9 cellular contexts compared by ENCODE assay signal in the genomic region with DNA sequence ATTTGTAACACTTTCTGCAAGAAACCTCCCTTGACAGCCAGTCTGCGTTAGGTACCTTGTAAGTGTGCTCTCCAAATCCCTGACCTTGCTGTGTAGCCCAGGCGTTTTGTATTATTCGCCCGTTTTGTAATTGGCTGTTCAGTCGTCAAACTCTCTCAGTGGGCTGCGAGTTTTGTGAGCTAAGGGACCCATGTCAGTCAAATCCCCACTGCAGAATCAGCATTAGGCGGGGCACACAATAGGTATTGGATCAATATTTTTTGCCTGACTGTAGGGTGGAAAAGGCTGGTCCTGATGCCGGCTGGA. TPM values are rescaled to one million over a fixed set of nuclear protein-coding genes. Genes with fewer than 3 reads are reported as not detected.
DNase-seq lines count a peak whose midpoint lies in the region; ATAC-seq, FAIRE-seq and TF ChIP-seq lines count a peak whose summit lies in the region.
"Had no signal": no experiment of that assay in that cellular context is flagged by ENCODE, and none has a peak within 500 bp of the region (broad histone marks: within the 10 kb centered on the region; RNA-seq: fewer than 3 reads in every experiment).

No MANE protein-coding gene starts in this region.

- no peaks in the 10 kb centered on the region for H3K79me2 ChIP-seq in keratinocyte (ENCODE audit: control insufficient read depth, insufficient read depth, low read length)

- no peaks in the 10 kb centered on the region for H3K9me3 Mint-ChIP-seq in activated CD4-positive, alpha-beta T cell treated with anti-CD3 and anti-CD28 coated beads, Interleukin-2, amount 10 ng/mL, durations not matched to agents 24 days and 14 days
- no peaks in the 10 kb centered on the region for H3K9me3 Mint-ChIP-seq in activated naive CD8-positive, alpha-beta T cell (ENCODE audit: low read depth)

- H3K4me3 ChIP-seq in keratinocyte (ENCODE audit: control insufficient read depth in 2 of 3, extremely low read depth in 1 of 3, insufficient read depth in 2 of 3, low read depth in 1 of 3, low read length in 3 of 3) = peak overlapping the region in 2 of 3 experiments; percentile 58 to 91
- H3K4me3 ChIP-seq: MG63 had no signal

- no peaks in the 10 kb centered on the region for H3K27me3 ChIP-seq in keratinocyte (ENCODE audit: control insufficient read depth, extremely low read depth, insufficient read depth, low read length)
- H3K27me3 ChIP-seq: MG63 had no signal

- peaks cover 50% of the 10 kb centered on the region for H3K4me1 Mint-ChIP-seq in activated CD4-positive, alpha-beta T cell treated with anti-CD3 and anti-CD28 coated beads, Interleukin-2, amount 10 ng/mL, durations not matched to agents 24 days and 14 days
- H3K4me1 Mint-ChIP-seq in activated naive CD8-positive, alpha-beta T cell (ENCODE audit: low read depth) = peaks cover 33% of the 10 kb centered on the region

- no peak for FAIRE-seq in keratinocyte (lab: Jason Lieb, UNC)

- H4K20me1 ChIP-seq in keratinocyte (ENCODE audit: control insufficient read depth, extremely low read depth, insufficient read depth, low read length) = no peaks in the 10 kb centered on the region

- peaks cover 17% of the 10 kb centered on the region for H3K36me3 Mint-ChIP-seq in activated CD4-positive, alpha-beta T cell treated with anti-CD3 and anti-CD28 coated beads, Interleukin-2, amount 10 ng/mL, durations not matched to agents 24 days and 14 days (ENCODE audit: low read depth)
- H3K36me3 Mint-ChIP-seq in activated naive CD8-positive, alpha-beta T cell = peaks cover 4% of the 10 kb centered on the region

- H3K9ac ChIP-seq in keratinocyte (ENCODE audit: control insufficient read depth, extremely low read depth, insufficient read depth, low read length) = peak overlapping the region; percentile 90

- H3K9me1 ChIP-seq in keratinocyte (ENCODE audit: control insufficient read depth, extremely low read depth, insufficient read depth, low read length) = no peaks in the 10 kb centered on the region

- no peaks in the 10 kb centered on the region for H3K36me3 ChIP-seq in keratinocyte (ENCODE audit: control insufficient read depth in 2 of 2, extremely low read depth in 1 of 2, insufficient read depth in 2 of 2, low read length in 2 of 2)
- H3K36me3 ChIP-seq: MG63 had no signal

- no peaks in the 10 kb centered on the region for H3K9me3 ChIP-seq in keratinocyte (ENCODE audit: control insufficient read depth, low read depth, low read length)
- H3K9me3 ChIP-seq: MG63 had no signal

- TF ChIP-seq CTCF in keratinocyte (optimal IDR thresholded peaks at IDR 0.05 in 1 of 3, IDR thresholded peaks at IDR 0.05 in 1 of 3, conservative IDR thresholded peaks at IDR 0.05 in 1 of 3; ENCODE audit: extremely low read depth in 1 of 3, insufficient read depth in 2 of 3, low read length in 3 of 3) = no peak

- peak overlapping the region; percentile 99 for H3K27ac Mint-ChIP-seq in activated CD4-positive, alpha-beta T cell treated with anti-CD3 and anti-CD28 coated beads, Interleukin-2, amount 10 ng/mL, durations not matched to agents 24 days and 14 days
- H3K27ac Mint-ChIP-seq in activated naive CD8-positive, alpha-beta T cell = peak overlapping the region; percentile 66

- no peaks in the 10 kb centered on the region for H3K27me3 Mint-ChIP-seq in activated CD4-positive, alpha-beta T cell treated with anti-CD3 and anti-CD28 coated beads, Interleukin-2, amount 10 ng/mL, durations not matched to agents 24 days and 14 days
- H3K27me3 Mint-ChIP-seq in activated naive CD8-positive, alpha-beta T cell = no peaks in the 10 kb centered on the region

- dilution Hi-C loops in keratinocyte (cut with MboI; ENCODE audit: extremely low pct_ligation_motif_present, low sequenced_read_pairs) = no loop called here

- peak overlapping the region; percentile 51 for H2AFZ ChIP-seq in keratinocyte (ENCODE audit: control insufficient read depth, low read length)

- H3K27ac ChIP-seq in keratinocyte (ENCODE audit: control insufficient read depth, insufficient read depth, low read length) (no peak overlapping the region), temporal lobe (ENCODE audit: low read depth, low read length) (peak overlapping the region; percentile 91)

- no peak for ATAC-seq in GM18873 (IDR thresholded peaks at IDR 0.05; ENCODE audit: low FRiP score, unreplicated experiment)
- no peak for ATAC-seq in GM18858 (IDR thresholded peaks at IDR 0.05; ENCODE audit: unreplicated experiment)

- H3K4me2 ChIP-seq in keratinocyte (ENCODE audit: control insufficient read depth, extremely low read depth, insufficient read depth, low read depth, low read length) = peak overlapping the region; percentile 73

- peak overlapping the region; percentile 97 for H3K4me3 Mint-ChIP-seq in activated CD4-positive, alpha-beta T cell treated with anti-CD3 and anti-CD28 coated beads, Interleukin-2, amount 10 ng/mL, durations not matched to agents 24 days and 14 days
- H3K4me3 Mint-ChIP-seq in activated naive CD8-positive, alpha-beta T cell = peak overlapping the region; percentile 98

- peaks cover 8% of the 10 kb centered on the region for H3K4me1 ChIP-seq in keratinocyte (ENCODE audit: control insufficient read depth, extremely low read depth, insufficient read depth, low read length)

- no peak for DNase-seq in activated CD4-positive, alpha-beta T cell treated with anti-CD3 and anti-CD28 coated beads, Interleukin-2, amount 10 ng/mL, durations not matched to agents 24 days and 14 days
- no peak for DNase-seq in activated CD4-positive, alpha-beta T cell treated with anti-CD3 and anti-CD28 coated beads, Interleukin-2, amount 50 U/mL, for 1 hour
- DNase-seq in keratinocyte (ENCODE audit: low read depth, low spot score) (no peak), NAMALWA (ENCODE audit: low spot score) (no peak)
- DNase-seq: MG63 had no signal

- intact Hi-C loops in activated CD4-positive, alpha-beta T cell treated with anti-CD3 and anti-CD28 coated beads, Interleukin-2, amount 10 ng/mL, durations not matched to agents 24 days and 14 days (cut with micrococcal nuclease) = loop anchor here (1.0 to 5.0 kb wide), 9 partner anchors 9 to 124 kb away; partner anchors contain the start of genes SPATA24 and STING1

RNA-seq across cellular contexts. Expression of gene DNAJC18, which starts 0.7 kb away (rescaled TPM):
- 34.2 and 38.6 TPM in 2 replicates for total RNA-seq in activated CD4-positive, alpha-beta T cell treated with anti-CD3 and anti-CD28 coated beads, Interleukin-2, amount 10 ng/mL, durations not matched to agents 24 days and 14 days
- polyA plus RNA-seq in keratinocyte = 3.0 to 6.6 TPM (median 3.6 TPM) in 3 replicates
- polyA plus RNA-seq in keratinocyte (2011; ENCODE audit: low read depth) = 1.7 TPM
- 2.0 and 3.6 TPM in 2 replicates for polyA plus RNA-seq in keratinocyte (2011; cell fraction: cytosol; rRNA removed)
- polyA plus RNA-seq in keratinocyte (2011; cell fraction: nucleus; rRNA removed) = 4.3 TPM in 2 replicates
- 0.79 and 4.7 TPM in 2 replicates for polyA plus RNA-seq in keratinocyte (2012; ENCODE audit: low replicate concordance)
- 1.1 to 2.7 TPM (median 2.7 TPM) in 3 replicates for polyA minus RNA-seq in keratinocyte
- 4.6 TPM for polyA minus RNA-seq in keratinocyte (2011; cell fraction: cytosol; rRNA and poly(A)+ RNA removed)
- polyA minus RNA-seq in keratinocyte (2011; cell fraction: nucleus; rRNA and poly(A)+ RNA removed) = 1.1 and 3.7 TPM in 2 replicates
- 45.2 TPM for total RNA-seq in temporal lobe

RNA-seq across cellular contexts. Expression of gene ECSCR, which starts 23.9 kb away (rescaled TPM):
- total RNA-seq in activated CD4-positive, alpha-beta T cell treated with anti-CD3 and anti-CD28 coated beads, Interleukin-2, amount 10 ng/mL, durations not matched to agents 24 days and 14 days = 1.6 and 1.7 TPM in 2 replicates
- not detected in 3 replicates for polyA plus RNA-seq in keratinocyte
- not detected for polyA plus RNA-seq in keratinocyte (2011; ENCODE audit: low read depth)
- not detected in 2 replicates for polyA plus RNA-seq in keratinocyte (2011; cell fraction: cytosol; rRNA removed)
- polyA plus RNA-seq in keratinocyte (2011; cell fraction: nucleus; rRNA removed) = 0.15 TPM in 1 of 2 replicates, not detected in the other
- polyA plus RNA-seq in keratinocyte (2012; ENCODE audit: low replicate concordance) = not detected in 2 replicates
- polyA minus RNA-seq in keratinocyte = not detected in 3 replicates
- polyA minus RNA-seq in keratinocyte (2011; cell fraction: cytosol; rRNA and poly(A)+ RNA removed) = not detected
- not detected in 2 replicates for polyA minus RNA-seq in keratinocyte (2011; cell fraction: nucleus; rRNA and poly(A)+ RNA removed)
- 3.4 TPM for total RNA-seq in temporal lobe

RNA-seq across cellular contexts. Expression of gene SMIM33, which starts 32.1 kb away (rescaled TPM):
- total RNA-seq in activated CD4-positive, alpha-beta T cell treated with anti-CD3 and anti-CD28 coated beads, Interleukin-2, amount 10 ng/mL, durations not matched to agents 24 days and 14 days = 0.37 and 0.38 TPM in 2 replicates
- not detected in 3 replicates for polyA plus RNA-seq in keratinocyte
- polyA plus RNA-seq in keratinocyte (2011; ENCODE audit: low read depth) = not detected
- not detected in 2 replicates for polyA plus RNA-seq in keratinocyte (2011; cell fraction: cytosol; rRNA removed)
- polyA plus RNA-seq in keratinocyte (2011; cell fraction: nucleus; rRNA removed) = not detected in 2 replicates
- not detected in 2 replicates for polyA plus RNA-seq in keratinocyte (2012; ENCODE audit: low replicate concordance)
- polyA minus RNA-seq in keratinocyte = not detected in 3 replicates
- polyA minus RNA-seq in keratinocyte (2011; cell fraction: cytosol; rRNA and poly(A)+ RNA removed) = not detected
- not detected in 2 replicates for polyA minus RNA-seq in keratinocyte (2011; cell fraction: nucleus; rRNA and poly(A)+ RNA removed)
- not detected for total RNA-seq in temporal lobe

RNA-seq across cellular contexts. Expression of gene SPATA24, which starts 34.8 kb away (rescaled TPM):
- total RNA-seq in activated CD4-positive, alpha-beta T cell treated with anti-CD3 and anti-CD28 coated beads, Interleukin-2, amount 10 ng/mL, durations not matched to agents 24 days and 14 days = 4.2 TPM in 2 replicates
- polyA plus RNA-seq in keratinocyte = 2.7 to 4.9 TPM (median 4.0 TPM) in 3 replicates
- polyA plus RNA-seq in keratinocyte (2011; ENCODE audit: low read depth) = 0.67 TPM
- polyA plus RNA-seq in keratinocyte (2011; cell fraction: cytosol; rRNA removed) = 2.4 and 2.6 TPM in 2 replicates
- polyA plus RNA-seq in keratinocyte (2011; cell fraction: nucleus; rRNA removed) = 2.6 TPM in 2 replicates
- 1.9 and 6.4 TPM in 2 replicates for polyA plus RNA-seq in keratinocyte (2012; ENCODE audit: low replicate concordance)
- polyA minus RNA-seq in keratinocyte = 0.99 to 1.9 TPM (median 1.9 TPM) in 3 replicates
- polyA minus RNA-seq in keratinocyte (2011; cell fraction: cytosol; rRNA and poly(A)+ RNA removed) = not detected
- polyA minus RNA-seq in keratinocyte (2011; cell fraction: nucleus; rRNA and poly(A)+ RNA removed) = 1.2 and 2.1 TPM in 2 replicates
- total RNA-seq in temporal lobe = 3.7 TPM

RNA-seq across cellular contexts. Expression of gene PROB1, which starts 43.8 kb away (rescaled TPM):
- total RNA-seq in activated CD4-positive, alpha-beta T cell treated with anti-CD3 and anti-CD28 coated beads, Interleukin-2, amount 10 ng/mL, durations not matched to agents 24 days and 14 days = 8.4 and 9.2 TPM in 2 replicates
- 0.22 to 0.32 TPM (median 0.26 TPM) in 3 replicates for polyA plus RNA-seq in keratinocyte
- 0.06 TPM for polyA plus RNA-seq in keratinocyte (2011; ENCODE audit: low read depth)
- polyA plus RNA-seq in keratinocyte (2011; cell fraction: cytosol; rRNA removed) = 0.10 and 0.18 TPM in 2 replicates
- polyA plus RNA-seq in keratinocyte (2011; cell fraction: nucleus; rRNA removed) = 0.37 and 0.48 TPM in 2 replicates
- 0.16 and 1.2 TPM in 2 replicates for polyA plus RNA-seq in keratinocyte (2012; ENCODE audit: low replicate concordance)
- 0.10 to 0.33 TPM (median 0.16 TPM) in 3 replicates for polyA minus RNA-seq in keratinocyte
- 0.38 TPM for polyA minus RNA-seq in keratinocyte (2011; cell fraction: cytosol; rRNA and poly(A)+ RNA removed)
- polyA minus RNA-seq in keratinocyte (2011; cell fraction: nucleus; rRNA and poly(A)+ RNA removed) = 0.42 and 0.47 TPM in 2 replicates
- 0.49 TPM for total RNA-seq in temporal lobe
